8 cellular contexts compared by ENCODE assay signal in the genomic region with DNA sequence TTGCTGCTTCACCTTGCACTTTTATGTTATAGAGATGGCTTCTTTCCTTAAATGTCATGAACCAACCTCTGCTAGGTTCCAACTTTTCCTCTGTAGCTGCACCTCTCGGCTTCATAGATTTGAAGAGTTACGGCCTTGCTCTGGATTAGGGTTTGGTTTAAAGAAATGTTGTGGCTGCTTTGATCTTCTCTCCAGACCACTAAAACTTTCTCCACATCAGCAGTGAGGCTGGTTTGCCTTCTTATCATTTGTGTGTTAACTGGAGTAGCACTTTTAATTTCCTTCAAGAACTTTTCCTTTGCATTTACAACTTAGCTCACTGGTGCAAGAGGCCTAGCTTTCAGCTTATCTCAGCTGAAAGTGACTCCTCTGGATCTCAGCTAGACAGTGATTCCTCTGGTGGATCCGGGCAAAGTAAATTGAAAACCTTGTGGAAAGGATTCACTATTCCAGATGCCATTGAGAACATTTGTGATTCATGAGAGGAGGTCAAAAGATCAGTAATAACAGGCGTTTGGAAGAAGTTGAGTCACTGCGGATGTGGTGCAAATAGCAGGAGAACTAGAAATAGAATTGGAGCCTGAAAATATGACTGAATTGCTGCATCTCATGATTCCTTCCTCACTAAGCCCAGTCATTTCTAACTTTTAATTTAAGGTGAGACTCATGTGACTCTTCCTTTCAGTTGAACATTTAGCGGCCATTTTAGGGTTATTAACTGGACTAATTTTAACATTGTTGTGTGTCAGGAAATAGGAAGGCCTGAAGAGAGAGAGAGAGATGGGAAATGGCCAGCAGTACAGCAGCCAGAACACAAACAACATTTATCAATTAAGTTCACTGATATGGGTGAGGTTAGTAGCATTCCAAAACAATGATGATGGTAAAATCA. TPM values are rescaled to one million over a fixed set of nuclear protein-coding genes. Genes with fewer than 3 reads are reported as not detected.
DNase-seq lines count a peak whose midpoint lies in the region; ATAC-seq, FAIRE-seq and TF ChIP-seq lines count a peak whose summit lies in the region.

No MANE protein-coding gene starts in this region.

- H3K9me3 ChIP-seq in CD4-positive, CD25-positive, alpha-beta regulatory T cell (ENCODE audit: control insufficient read depth in 2 of 2, low read length in 2 of 2): no peaks in the 10 kb centered on the region
- no peaks in the 10 kb centered on the region for H3K9me3 ChIP-seq in gastrocnemius medialis

- H3K4me1 Mint-ChIP-seq in CD4-positive, CD25-positive, alpha-beta regulatory T cell: peaks cover 23 to 43% (median 31%) of the 10 kb centered on the region in 4 donors

- H3K36me3 Mint-ChIP-seq in CD4-positive, CD25-positive, alpha-beta regulatory T cell: no peaks in the 10 kb centered on the region

- H3K27ac Mint-ChIP-seq in CD4-positive, CD25-positive, alpha-beta regulatory T cell: peak overlapping the region; percentile 33 to 62 (median 53)

- H3K36me3 ChIP-seq in CD4-positive, CD25-positive, alpha-beta regulatory T cell (ENCODE audit: control insufficient read depth, insufficient read depth, low read length): no peaks in the 10 kb centered on the region
- no peaks in the 10 kb centered on the region for H3K36me3 ChIP-seq in bronchial epithelial cell (ENCODE audit: control insufficient read depth, insufficient read depth, low read length)
- no peaks in the 10 kb centered on the region for H3K36me3 ChIP-seq in gastrocnemius medialis

- H3K4me1 ChIP-seq in CD4-positive, CD25-positive, alpha-beta regulatory T cell (ENCODE audit: control insufficient read depth, insufficient read depth, low read length, poor library complexity, severe bottlenecking): peaks cover 5% of the 10 kb centered on the region
- H3K4me1 ChIP-seq in gastrocnemius medialis: no peaks in the 10 kb centered on the region

- TF ChIP-seq CTCF in bronchial epithelial cell (IDR thresholded peaks at IDR 0.05; ENCODE audit: insufficient read depth, low read length, severe bottlenecking) (no peak), gastrocnemius medialis (IDR thresholded peaks at IDR 0.05 in 4 of 5, conservative IDR thresholded peaks at IDR 0.05 in 1 of 5) (no peak), GM13977 (IDR thresholded peaks at IDR 0.05; ENCODE audit: extremely low read depth, insufficient read depth, missing control alignments) (no peak)

- no peak for TF ChIP-seq POLR2A in gastrocnemius medialis (IDR thresholded peaks at IDR 0.05)

- no peaks in the 10 kb centered on the region for H3K27me3 ChIP-seq in CD4-positive, CD25-positive, alpha-beta regulatory T cell (ENCODE audit: control insufficient read depth, insufficient read depth, low read length)
- H3K27me3 ChIP-seq in bronchial epithelial cell (ENCODE audit: control insufficient read depth, insufficient read depth, low read length) (no peaks in the 10 kb centered on the region), gastrocnemius medialis (no peaks in the 10 kb centered on the region)

- H3K27me3 Mint-ChIP-seq in CD4-positive, CD25-positive, alpha-beta regulatory T cell: no peaks in the 10 kb centered on the region

- H3K9me3 Mint-ChIP-seq in CD4-positive, CD25-positive, alpha-beta regulatory T cell: no peaks in the 10 kb centered on the region

- no peak for DNase-seq in CD4-positive, CD25-positive, alpha-beta regulatory T cell
- DNase-seq in HS-5 (ENCODE audit: low read depth): peak; percentile 97
- peak; percentile 86 for DNase-seq in bronchial epithelial cell (ENCODE audit: low read depth)
- no peak for DNase-seq in gastrocnemius medialis
- DNase-seq in NCI-H526 (lab: John Stamatoyannopoulos, UW): no peak
- no peak for DNase-seq in GM13977 (ENCODE audit: low spot score)

- no peak for FAIRE-seq in bronchial epithelial cell (lab: Jason Lieb, UNC)

- ATAC-seq in CD4-positive, CD25-positive, alpha-beta regulatory T cell (ENCODE audit: low read depth in 2 of 2): peak in 1 of 2 donors; percentile 37
- peak; percentile 55 for ATAC-seq in GM19467 (IDR thresholded peaks at IDR 0.05; ENCODE audit: unreplicated experiment)
- peak; percentile 52 to 65 for ATAC-seq in gastrocnemius medialis
- ATAC-seq in GM19328 (IDR thresholded peaks at IDR 0.05; ENCODE audit: unreplicated experiment): no peak

- peak overlapping the region in 2 of 4 donors; percentile 19 to 46 for H3K4me3 Mint-ChIP-seq in CD4-positive, CD25-positive, alpha-beta regulatory T cell

- H3K4me3 ChIP-seq in CD4-positive, CD25-positive, alpha-beta regulatory T cell (ENCODE audit: low read depth, low read length): no peak overlapping the region
- H3K4me3 ChIP-seq in bronchial epithelial cell (ENCODE audit: low read depth, low read length) (no peak overlapping the region), gastrocnemius medialis (no peak overlapping the region)

- in situ Hi-C loops in gastrocnemius medialis (cut with MboI; ENCODE audit: low sequenced_read_pairs in 4 of 4): no loop called here
- in situ Hi-C loops in GM13977 (cut with MboI; ENCODE audit: low pct_unique_long_range_greater_than_20kb, low sequenced_read_pairs, unreplicated experiment): no loop called here

- intact Hi-C loops in gastrocnemius medialis (cut with DNase I; ENCODE audit: low total_unique reads): no loop called here

- H3K27ac ChIP-seq in CD4-positive, CD25-positive, alpha-beta regulatory T cell (ENCODE audit: insufficient read depth, low read length, poor library complexity, severe bottlenecking): peak overlapping the region; percentile 48
- peak overlapping the region in 2 of 4 donors; percentile 26 to 49 for H3K27ac ChIP-seq in gastrocnemius medialis

RNA-seq across cellular contexts. Expression of a gene that starts 16.2 kb away (rescaled TPM):
- 2,600 TPM for total RNA-seq in CD4-positive, CD25-positive, alpha-beta regulatory T cell
- polyA plus RNA-seq in CD4-positive, CD25-positive, alpha-beta regulatory T cell: 100 to 1,000 TPM; 118 to 294 (median 158) TPM
- total RNA-seq in bronchial epithelial cell: not detected in 2 replicates
- 1 to 10 TPM; 1.0 to 4.9 (median 3.5) TPM for total RNA-seq in gastrocnemius medialis

Comparison
In these comparisons a context has a peak if more than half of its experiments do, and no peak if none do; other contexts are left out.
1. DNase-seq: peak in HS-5 (single experiment) and bronchial epithelial cell (single experiment); none in CD4-positive, CD25-positive, alpha-beta regulatory T cell (0 of 3), gastrocnemius medialis (0 of 2), NCI-H526 (0 of 2) and GM13977 (single experiment).
2. RNA of a gene that starts 16.2 kb away (total RNA-seq): 2,600 TPM in CD4-positive, CD25-positive, alpha-beta regulatory T cell (single experiment); 1.0 to 4.9 TPM in gastrocnemius medialis and not detected in bronchial epithelial cell; every median in the first group is over 100 times any median in the second.